In genomic region chr12:104137902-104138746, GRCh38 we compare ENCODE assay signal across 8 cellular contexts. TPM values are rescaled to one million over a fixed set of nuclear protein-coding genes. Genes with fewer than 3 reads are reported as not detected.
DNase-seq lines count a peak whose midpoint lies in the region; ATAC-seq and TF ChIP-seq lines count a peak whose summit lies in the region.

NFYB (minus strand) TSS chr12:104138210; CDS start chr12:104135453, 2,757 bp downstream.

- H3K4me1 Mint-ChIP-seq in IgD-negative memory B cell: peaks cover 15 to 20% (median 16%) of the 10 kb centered on the region in 3 donors

- H3K9me3 Mint-ChIP-seq in IgD-negative memory B cell: no peaks in the 10 kb centered on the region

- ATAC-seq in GM21529 (IDR thresholded peaks at IDR 0.05; ENCODE audit: unreplicated experiment): peak; percentile 94

- DNase-seq in DMS 273 treated with DMSO at 0.1 percent for 48 hours (lab: John Stamatoyannopoulos, UW) (peak; percentile 86), OCI-M2 (lab: John Stamatoyannopoulos, UW; ENCODE audit: unreplicated experiment) (peak; percentile 39), activated T-cell treated with anti-CD3 and anti-CD28 coated beads for 48 hours (ENCODE audit: low read depth) (peak; percentile 86), epithelial cell of proximal tubule (ENCODE audit: low read depth) (peak; percentile 75)
- peak; percentile 92 for DNase-seq in stimulated activated CD8-positive, alpha-beta memory T cell treated with anti-CD3 and anti-CD28 coated beads, Interleukin-4, amount 100 ng/mL, for 48 hours

- H3K4me3 Mint-ChIP-seq in IgD-negative memory B cell: peak within 1 kb of the TSS; percentile 91 to 98 (median 94)

- H3K36me3 ChIP-seq in mucosa of rectum (ENCODE audit: control insufficient read depth in 2 of 2, insufficient read depth in 2 of 2, low read length in 2 of 2): peaks cover 7% of the 10 kb centered on the region in 2 donors

- peaks cover 1% of the 10 kb centered on the region for H3K36me3 Mint-ChIP-seq in IgD-negative memory B cell

- H3K9me3 ChIP-seq in mucosa of rectum (ENCODE audit: control insufficient read depth in 2 of 2, low read length in 2 of 2): no peaks in the 10 kb centered on the region

- peaks cover 14 to 17% of the 10 kb centered on the region in 2 donors for H3K4me1 ChIP-seq in mucosa of rectum (ENCODE audit: control insufficient read depth in 2 of 2, insufficient read depth in 2 of 2, low read length in 2 of 2)

- H3K27me3 Mint-ChIP-seq in IgD-negative memory B cell: peaks cover under 1% of the 10 kb centered on the region

- H3K4me3 ChIP-seq in epithelial cell of proximal tubule (ENCODE audit: low read depth, low read length) (peak within 1 kb of the TSS; percentile 67), mucosa of rectum (ENCODE audit: low read length in 2 of 2) (peak within 1 kb of the TSS; percentile 80 to 92)

- no peaks in the 10 kb centered on the region for H3K27me3 ChIP-seq in mucosa of rectum (ENCODE audit: control insufficient read depth in 2 of 2, insufficient read depth in 2 of 2, low read length in 2 of 2)

- H3K9ac ChIP-seq in mucosa of rectum (ENCODE audit: low read depth in 1 of 2, low read length in 2 of 2): peak within 1 kb of the TSS; percentile 74 to 83

- H3K27ac ChIP-seq in mucosa of rectum (ENCODE audit: low read depth in 2 of 2, low read length in 2 of 2): peak within 1 kb of the TSS; percentile 78 to 82

- H3K27ac Mint-ChIP-seq in IgD-negative memory B cell: peak within 1 kb of the TSS; percentile 44 to 94 (median 84)

- TF ChIP-seq CTCF in epithelial cell of proximal tubule (conservative IDR thresholded peaks at IDR 0.05; ENCODE audit: low read depth, low read length): no peak

RNA-seq across cellular contexts. Expression of gene NFYB, which starts in this region (rescaled TPM):
- polyA plus RNA-seq in IgD-negative memory B cell: 33.3 TPM
- total RNA-seq in epithelial cell of proximal tubule: 16.1 and 19.3 TPM in 2 replicates

Comparison
In these comparisons a context has a peak if more than half of its experiments do, and no peak if none do; other contexts are left out.
1. Peak in every context shown above with its lines: DNase-seq, ATAC-seq, H3K4me3 ChIP-seq and H3K27ac ChIP-seq.
2. DNase-seq: peak in every context shown above with its lines; median percentile 92 in stimulated activated CD8-positive, alpha-beta memory T cell treated with anti-CD3 and anti-CD28 coated beads, Interleukin-4, amount 100 ng/mL, for 48 hours; 86 in DMS 273 treated with DMSO at 0.1 percent for 48 hours; 86 in activated T-cell treated with anti-CD3 and anti-CD28 coated beads for 48 hours; 75 in epithelial cell of proximal tubule; 39 in OCI-M2.